ENCODE assay signal across 11 cellular contexts in the genomic region with DNA sequence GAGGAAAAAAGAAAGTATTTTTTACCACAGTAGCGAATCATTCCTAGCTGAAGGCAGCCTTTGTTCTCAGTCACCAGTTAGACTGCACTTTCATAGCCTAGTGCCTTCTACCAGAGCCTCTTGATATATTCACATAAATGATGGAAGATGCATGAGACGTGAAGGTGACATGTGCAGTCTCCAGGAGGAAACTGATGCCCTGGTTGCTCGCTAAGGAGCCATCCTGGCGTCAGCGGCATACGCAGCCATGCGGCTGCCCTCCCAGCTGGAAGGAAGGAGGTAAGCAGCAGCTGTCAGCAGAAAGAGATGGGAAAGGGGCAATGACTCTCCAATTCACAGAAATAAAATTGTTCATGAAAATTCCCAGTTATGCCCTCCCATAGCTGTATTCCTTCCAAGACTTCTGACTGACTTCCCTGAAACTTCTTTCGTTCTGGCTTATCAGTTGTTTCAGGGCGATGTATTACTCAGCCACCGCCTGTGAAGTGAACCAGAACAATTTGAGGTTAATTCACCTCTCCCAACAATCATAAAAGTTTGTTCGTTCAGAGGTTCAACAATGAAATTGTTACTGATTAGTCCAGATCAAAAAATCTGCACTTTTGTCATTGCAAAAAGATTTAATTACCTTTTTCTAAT.
DNase-seq lines count a peak whose midpoint lies in the region; TF ChIP-seq lines count a peak whose summit lies in the region.
"Had no signal": no experiment of that assay in that cellular context is flagged by ENCODE, and none has a peak within 500 bp of the region (broad histone marks: within the 10 kb centered on the region; RNA-seq: fewer than 3 reads in every experiment).

No MANE protein-coding gene starts in this region.

- H3K9me3 ChIP-seq in right atrium auricular region (no peaks in the 10 kb centered on the region), A673 (ENCODE audit: low read depth, low read length, poor library complexity, severe bottlenecking) (no peaks in the 10 kb centered on the region)

- POLR2A ChIA-PET in A673 (lab: Charles Lee; ENCODE audit: low non-redundant PET) = no interaction called here

- CTCF ChIA-PET in A673 (lab: Charles Lee) = no interaction called here

- H3K36me3 ChIP-seq in right atrium auricular region = no peaks in the 10 kb centered on the region
- no peaks in the 10 kb centered on the region for H3K36me3 ChIP-seq in A673 (ENCODE audit: insufficient read depth, low read length, poor library complexity, severe bottlenecking)

- no TSS peak for BruUV-seq in A673 (replicated peaks; lab: Mats Ljungman, UMichigan)

- H3K27ac ChIP-seq in right atrium auricular region (peak overlapping the region; percentile 31 to 59), A673 (ENCODE audit: low read depth, low read length, poor library complexity, severe bottlenecking) (no peak overlapping the region)

- H3K4me1 ChIP-seq in right atrium auricular region (peaks cover 0 to 4% of the 10 kb centered on the region in 2 donors), A673 (ENCODE audit: insufficient read depth, low read length, poor library complexity, severe bottlenecking) (peaks cover 5% of the 10 kb centered on the region)

- TF ChIP-seq CTCF in right atrium auricular region (IDR thresholded peaks at IDR 0.05) (no peak), A673 (conservative IDR thresholded peaks at IDR 0.05; ENCODE audit: low read depth, low read length) (no peak)

- intact Hi-C loops in A673 (cut with micrococcal nuclease; ENCODE audit: unreplicated experiment) = no loop called here

- H3K4me3 ChIP-seq in right atrium auricular region = peak overlapping the region; percentile 1 to 28
- no peak overlapping the region for H3K4me3 ChIP-seq in A673 (ENCODE audit: low read depth, low read length, poor library complexity, severe bottlenecking)

- H3K27me3 ChIP-seq in right atrium auricular region (no peaks in the 10 kb centered on the region), A673 (replicated peaks; ENCODE audit: insufficient read depth, low read depth, low read length, poor library complexity) (no peaks in the 10 kb centered on the region)

- DNase-seq in H4 (ENCODE audit: low spot score) = peak; percentile 29
- DNase-seq in SW480 (ENCODE audit: low spot score) = peak; percentile 18
- no peak for DNase-seq in right atrium auricular region (ENCODE audit: low spot score)
- peak; percentile 80 for DNase-seq in renal cortical epithelial cell (ENCODE audit: low read depth)
- no peak for DNase-seq in NCI-H526 (lab: John Stamatoyannopoulos, UW)
- DNase-seq in occipital lobe (lab: John Stamatoyannopoulos, UW) = no peak
- no peak for DNase-seq in A673 (ENCODE audit: low spot score)
- DNase-seq in ecto neural progenitor cell (ENCODE audit: low spot score) = no peak
- DNase-seq: cortex of kidney; left colon; stimulated activated CD4-positive, alpha-beta T cell treated with anti-CD3 and anti-CD28 coated beads, Interleukin-4, amount 100 ng/mL, for 4 hours had no signal

Comparison
In these comparisons a context has a peak if more than half of its experiments do, and no peak if none do; other contexts are left out.
1. DNase-seq: peak in H4 (single experiment), SW480 (single experiment) and renal cortical epithelial cell (single experiment); none in right atrium auricular region (single experiment), NCI-H526 (0 of 2), occipital lobe (single experiment), A673 (single experiment) and ecto neural progenitor cell (single experiment).